Comparison of ENCODE assay signal across 18 cellular contexts in the genomic region with DNA sequence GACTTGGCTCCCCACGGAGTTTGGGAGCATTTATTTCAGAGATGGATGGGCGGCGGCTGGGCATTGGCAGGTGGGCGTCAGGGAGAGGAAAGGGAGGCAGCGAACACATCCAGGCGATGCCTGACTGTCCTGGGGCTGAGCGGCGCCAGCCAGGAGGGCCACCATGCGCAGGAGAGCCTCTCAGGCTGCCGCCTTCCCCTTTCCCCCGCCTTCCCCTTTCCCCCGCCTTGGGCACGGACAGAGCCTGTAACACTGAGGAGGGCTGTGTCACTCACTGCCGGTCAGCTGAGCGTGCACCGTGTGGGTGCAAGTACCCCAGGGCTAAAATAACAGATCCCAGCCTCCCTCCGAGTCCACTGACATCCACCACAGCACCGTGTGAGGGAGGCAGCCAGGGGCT. TPM values are rescaled to one million over a fixed set of nuclear protein-coding genes. Genes with fewer than 3 reads are reported as not detected.
A peak's percentile ranks its signal among the peaks of the same experiment; 100 is the strongest.
DNase-seq lines count a peak whose midpoint lies in the region; ATAC-seq and TF ChIP-seq lines count a peak whose summit lies in the region.
"Had no signal": no experiment of that assay in that cellular context is flagged by ENCODE, and none has a peak within 500 bp of the region (broad histone marks: within the 10 kb centered on the region; RNA-seq: fewer than 3 reads in every experiment).

No MANE protein-coding gene starts in this region.

- H3K9me3 ChIP-seq in breast epithelium: no peaks in the 10 kb centered on the region
- H3K9me3 ChIP-seq in mammary epithelial cell (replicated peaks; ENCODE audit: insufficient read depth, low read length): no peaks in the 10 kb centered on the region
- H3K9me3 ChIP-seq in naive thymus-derived CD4-positive, alpha-beta T cell (ENCODE audit: control insufficient read depth in 2 of 3, low read length in 3 of 3): no peaks in the 10 kb centered on the region
- H3K9me3 ChIP-seq in uterus: no peaks in the 10 kb centered on the region
- H3K9me3 ChIP-seq: body of pancreas, pancreas had no signal

- H3K4me1 ChIP-seq in breast epithelium: no peaks in the 10 kb centered on the region
- H3K4me1 ChIP-seq in mammary epithelial cell (ENCODE audit: insufficient read depth, low read length): no peaks in the 10 kb centered on the region
- H3K4me1 ChIP-seq in naive thymus-derived CD4-positive, alpha-beta T cell (ENCODE audit: control insufficient read depth in 2 of 2, insufficient read depth in 2 of 2, low read length in 2 of 2): no peaks in the 10 kb centered on the region
- H3K4me1 ChIP-seq in uterus: no peaks in the 10 kb centered on the region

- TF ChIP-seq POLR2A in breast epithelium (IDR thresholded peaks at IDR 0.05) (no peak), uterus (IDR thresholded peaks at IDR 0.05) (no peak)

- in situ Hi-C loops in mammary epithelial cell (cut with MboI; ENCODE audit: low sequenced_read_pairs in 2 of 2): no loop called here

- H3K9ac ChIP-seq in mammary epithelial cell (ENCODE audit: insufficient read depth, low read length): no peak overlapping the region
- H3K9ac ChIP-seq: GM23248 had no signal

- H3K4me2 ChIP-seq in mammary epithelial cell (ENCODE audit: insufficient read depth, low read depth, low read length): no peak overlapping the region
- H3K4me2 ChIP-seq: PC-9 had no signal

- peaks cover 0 to 15% (median 4%) of the 10 kb centered on the region in 7 donors for H3K4me1 Mint-ChIP-seq in naive thymus-derived CD4-positive, alpha-beta T cell
- H3K4me1 Mint-ChIP-seq: WTC11 had no signal

- H3K4me3 ChIP-seq in breast epithelium: peak overlapping the region; percentile 37 to 53 (median 39)
- no peak overlapping the region for H3K4me3 ChIP-seq in mammary epithelial cell (replicated peaks in 1 of 3; ENCODE audit: insufficient read depth in 1 of 3, low read depth in 2 of 3, low read length in 3 of 3)
- H3K4me3 ChIP-seq in naive thymus-derived CD4-positive, alpha-beta T cell (ENCODE audit: low read length): no peak overlapping the region
- H3K4me3 ChIP-seq in uterus: peak overlapping the region; percentile 23 to 27
- H3K4me3 ChIP-seq: body of pancreas, GM23248, PC-9 had no signal

- H3K4me3 Mint-ChIP-seq in naive thymus-derived CD4-positive, alpha-beta T cell: peak overlapping the region in 1 of 10 donors; percentile 53
- H3K4me3 Mint-ChIP-seq: effector memory CD8-positive, alpha-beta T cell; WTC11 had no signal

- CTCF ChIA-PET in mammary epithelial cell (lab: Charles Lee; ENCODE audit: low non-redundant PET): no interaction called here
- CTCF ChIA-PET in naive thymus-derived CD4-positive, alpha-beta T cell (lab: Charles Lee): no interaction called here

- H3K27me3 ChIP-seq in breast epithelium (no peaks in the 10 kb centered on the region), mammary epithelial cell (ENCODE audit: insufficient read depth, low read length) (no peaks in the 10 kb centered on the region), uterus (no peaks in the 10 kb centered on the region)
- H3K27me3 ChIP-seq in naive thymus-derived CD4-positive, alpha-beta T cell (ENCODE audit: control insufficient read depth in 2 of 2, insufficient read depth in 2 of 2, low read length in 2 of 2): no peaks in the 10 kb centered on the region
- H3K27me3 ChIP-seq: body of pancreas, pancreas had no signal

- no TSS peak for BruUV-seq in mammary epithelial cell (replicated peaks; lab: Mats Ljungman, UMichigan)

- no peak overlapping the region for H2AFZ ChIP-seq in mammary epithelial cell (ENCODE audit: low read depth, low read length)
- H2AFZ ChIP-seq: GM23248, PC-9 had no signal

- no peaks in the 10 kb centered on the region for H3K9me3 Mint-ChIP-seq in naive thymus-derived CD4-positive, alpha-beta T cell
- H3K9me3 Mint-ChIP-seq: effector memory CD8-positive, alpha-beta T cell; WTC11 had no signal

- no peaks in the 10 kb centered on the region for H4K20me1 ChIP-seq in mammary epithelial cell (ENCODE audit: insufficient read depth, low read length)

- intact Hi-C loops in breast epithelium (cut with DNase I; ENCODE audit: low total_unique reads) (no loop called here), mammary epithelial cell (cut with micrococcal nuclease) (no loop called here), uterus (cut with DNase I; ENCODE audit: low total_unique reads) (no loop called here)
- intact Hi-C loops in naive thymus-derived CD4-positive, alpha-beta T cell (cut with micrococcal nuclease): no loop called here

- TF ChIP-seq CTCF in breast epithelium (IDR thresholded peaks at IDR 0.05) (no peak), mammary epithelial cell (conservative IDR thresholded peaks at IDR 0.05 in 1 of 2, IDR thresholded peaks at IDR 0.05 in 1 of 2; ENCODE audit: extremely low read depth in 1 of 2, insufficient read depth in 1 of 2, low read depth in 1 of 2, low read length in 2 of 2) (no peak), uterus (IDR thresholded peaks at IDR 0.05) (no peak)

- POLR2A ChIA-PET in naive thymus-derived CD4-positive, alpha-beta T cell (lab: Charles Lee): no interaction called here

- H3K36me3 Mint-ChIP-seq in naive thymus-derived CD4-positive, alpha-beta T cell: peaks cover 0 to 12% (median 10%) of the 10 kb centered on the region in 5 donors
- H3K36me3 Mint-ChIP-seq: WTC11 had no signal

- WGBS in mammary epithelial cell (ENCODE audit: low coverage, missing lambda C conversion rate): 61% methylated on average over 3 of the region's 18 CpGs

- DNase-seq in breast epithelium (ENCODE audit: low spot score in 2 of 2): no peak
- no peak for DNase-seq in mammary epithelial cell
- DNase-seq in naive thymus-derived CD4-positive, alpha-beta T cell: no peak
- DNase-seq in uterus: no peak
- no peak for DNase-seq in NCI-H2171 treated with DMSO at 0.1 percent for 48 hours (lab: John Stamatoyannopoulos, UW)
- DNase-seq: activated naive CD4-positive, alpha-beta T cell; body of pancreas; effector memory CD8-positive, alpha-beta T cell; foreskin keratinocyte; GM23248; NCI-H1092 treated with DMSO at 0.1 percent for 48 hours; PC-9 had no signal

- dilution Hi-C loops in mammary epithelial cell (cut with HindIII; ENCODE audit: low sequenced_read_pairs): loop anchor here (5.0 kb wide), 1 partner anchor 107 kb away; no protein-coding TSS in a partner anchor

- no peaks in the 10 kb centered on the region for H3K27me3 Mint-ChIP-seq in naive thymus-derived CD4-positive, alpha-beta T cell

- H3K36me3 ChIP-seq in breast epithelium (no peaks in the 10 kb centered on the region), mammary epithelial cell (ENCODE audit: insufficient read depth, low read length) (no peaks in the 10 kb centered on the region), uterus (no peaks in the 10 kb centered on the region)
- no peaks in the 10 kb centered on the region for H3K36me3 ChIP-seq in naive thymus-derived CD4-positive, alpha-beta T cell (ENCODE audit: control insufficient read depth in 2 of 3, insufficient read depth in 3 of 3, low read length in 3 of 3)
- H3K36me3 ChIP-seq: pancreas had no signal

- peak overlapping the region in 1 of 2 donors; percentile 25 for H3K27ac ChIP-seq in breast epithelium
- H3K27ac ChIP-seq in mammary epithelial cell (ENCODE audit: insufficient read depth, low read depth, low read length): no peak overlapping the region
- peak overlapping the region; percentile 72 for H3K27ac ChIP-seq in cingulate gyrus (ENCODE audit: low read depth, low read length)
- no peak overlapping the region for H3K27ac ChIP-seq in naive thymus-derived CD4-positive, alpha-beta T cell (ENCODE audit: low read depth, low read length)
- peak overlapping the region; percentile 67 to 73 for H3K27ac ChIP-seq in uterus
- H3K27ac ChIP-seq: foreskin keratinocyte, GM23248, pancreas, PC-9 had no signal

- peak; percentile 27 for ATAC-seq in naive thymus-derived CD4-positive, alpha-beta T cell
- ATAC-seq in GM21528 (IDR thresholded peaks at IDR 0.05; ENCODE audit: low FRiP score, unreplicated experiment) (no peak), HG02798 (IDR thresholded peaks at IDR 0.05; ENCODE audit: poor library complexity, unreplicated experiment) (no peak)
- ATAC-seq: body of pancreas; effector memory CD8-positive, alpha-beta T cell; foreskin keratinocyte; HepG2; WTC11 had no signal

- H3K27ac Mint-ChIP-seq in naive thymus-derived CD4-positive, alpha-beta T cell: no peak overlapping the region
- H3K27ac Mint-ChIP-seq: WTC11 had no signal

- H3K79me2 ChIP-seq in mammary epithelial cell (ENCODE audit: insufficient read depth, low read length): no peaks in the 10 kb centered on the region

RNA-seq across cellular contexts. Expression of a gene that starts 11.4 kb away (rescaled TPM):
- total RNA-seq in breast epithelium (10 to 100 TPM; 33.4 to 77.3 (median 38.6) TPM), mammary epithelial cell (under 1 TPM in 1 of 2 donors, not detected in 1; 0.33 TPM), uterus (100 to 1,000 TPM in 1 of 4 donors, 10 to 100 TPM in 3; 25.0 to 103 (median 61.0) TPM)
- 0.10 TPM for polyA plus RNA-seq in mammary epithelial cell
- polyA minus RNA-seq in mammary epithelial cell: not detected
- 10 to 100 TPM in 4 of 5 experiments, under 1 TPM in 1; 0.51 to 32.6 (median 21.9) TPM for total RNA-seq in naive thymus-derived CD4-positive, alpha-beta T cell
- 1 to 10 TPM; 1.9 to 4.7 TPM for polyA plus RNA-seq in naive thymus-derived CD4-positive, alpha-beta T cell
- total RNA-seq: foreskin keratinocyte, GM23248 had no signal
- polyA plus RNA-seq: GM23248 had no signal

Comparison
In these comparisons a context has a peak if more than half of its experiments do, and no peak if none do; other contexts are left out.
1. H3K4me3 ChIP-seq: peak in breast epithelium (3 of 3) and uterus (2 of 2); none in mammary epithelial cell (0 of 3) and naive thymus-derived CD4-positive, alpha-beta T cell (single experiment).
2. H3K27ac ChIP-seq: peak in cingulate gyrus (single experiment) and uterus (2 of 2); none in mammary epithelial cell (single experiment) and naive thymus-derived CD4-positive, alpha-beta T cell (single experiment).